In genomic region chr13:97226788-97227627, GRCh38 we compare ENCODE assay signal across 8 cellular contexts. TPM values are rescaled to one million over a fixed set of nuclear protein-coding genes. Genes with fewer than 3 reads are reported as not detected.
DNase-seq lines count a peak whose midpoint lies in the region; ATAC-seq lines count a peak whose summit lies in the region.

No MANE protein-coding gene starts in this region.

- no peak overlapping the region for H3K14ac ChIP-seq in trophoblast cell (ENCODE audit: low read length)

- no peaks in the 10 kb centered on the region for H3K9me3 ChIP-seq in trophoblast cell (ENCODE audit: insufficient read depth, low read depth, low read length)

- H4K8ac ChIP-seq in trophoblast cell (ENCODE audit: low read depth, low read length), result no peak overlapping the region

- no CpG with 5 or more reads among the region's 6 CpGs for WGBS in trophoblast cell (ENCODE audit: extremely low coverage, insufficient coverage, insufficient read length)

- no peak overlapping the region for H2AK5ac ChIP-seq in trophoblast cell (ENCODE audit: low read length)

- peak overlapping the region; percentile 29 for H3K4me2 ChIP-seq in trophoblast cell (ENCODE audit: low read length)

- no peak overlapping the region for H2AFZ ChIP-seq in trophoblast cell (ENCODE audit: insufficient read depth, low read length, poor library complexity)

- peak overlapping the region; percentile 86 for H3K4ac ChIP-seq in trophoblast cell (ENCODE audit: low read depth, low read length)

- peaks cover 10 to 15% of the 10 kb centered on the region in 2 experiments for H3K4me1 ChIP-seq in trophoblast cell (ENCODE audit: control insufficient read depth in 1 of 2, insufficient read depth in 2 of 2, low read length in 2 of 2)

- H3K18ac ChIP-seq in trophoblast cell (ENCODE audit: low read length), result no peak overlapping the region

- H3K4me3 ChIP-seq in trophoblast cell (ENCODE audit: low read depth, low read length), result no peak overlapping the region

- peaks cover 21% of the 10 kb centered on the region for H3K79me2 ChIP-seq in trophoblast cell (ENCODE audit: control insufficient read depth, insufficient read depth, low read length, poor library complexity)

- no peaks in the 10 kb centered on the region for H3K27me3 Mint-ChIP-seq in T-helper 2 cell treated with Interferon-gamma antibody and Interleukin-4, amounts not matched to agents 5 μg/mL and 100 μg/mL, for 36 hours (ENCODE audit: low read depth)

- H3K27ac Mint-ChIP-seq in T-helper 2 cell treated with Interferon-gamma antibody and Interleukin-4, amounts not matched to agents 5 μg/mL and 100 μg/mL, for 36 hours, result peak overlapping the region; percentile 91

- in situ Hi-C loops in ACHN (cut with HindIII; ENCODE audit: low pct_ligation_motif_present, low pct_unique_long_range_greater_than_20kb, low sequenced_read_pairs), result no loop called here

- no peak overlapping the region for H4K12ac ChIP-seq in trophoblast cell (ENCODE audit: low read depth, low read length)

- H3K79me1 ChIP-seq in trophoblast cell (ENCODE audit: low read length), result peaks cover 18% of the 10 kb centered on the region

- H3K36me3 Mint-ChIP-seq in T-helper 2 cell treated with Interferon-gamma antibody and Interleukin-4, amounts not matched to agents 5 μg/mL and 100 μg/mL, for 36 hours (ENCODE audit: low read depth), result peaks cover 13% of the 10 kb centered on the region

- H4K91ac ChIP-seq in trophoblast cell (ENCODE audit: low read depth, low read length), result no peak overlapping the region

- H3K27ac ChIP-seq in trophoblast cell (ENCODE audit: low read depth, low read length), result no peak overlapping the region

- H3K4me3 Mint-ChIP-seq in T-helper 2 cell treated with Interferon-gamma antibody and Interleukin-4, amounts not matched to agents 5 μg/mL and 100 μg/mL, for 36 hours, result peak overlapping the region; percentile 82

- no peak overlapping the region for H3K9ac ChIP-seq in trophoblast cell (ENCODE audit: low read length)

- H3K27me3 ChIP-seq in trophoblast cell (ENCODE audit: insufficient read depth, low read length), result no peaks in the 10 kb centered on the region

- H2BK12ac ChIP-seq in trophoblast cell (ENCODE audit: low read length), result no peak overlapping the region

- DNase-seq in ACHN (peak; percentile 54), trophoblast cell (peak in 1 of 2 donors; percentile 19), RPMI8226 (no peak), DMS79 (lab: John Stamatoyannopoulos, UW) (no peak)
- DNase-seq in T-helper 2 cell treated with Interferon-gamma antibody and Interleukin-4, amounts not matched to agents 5 μg/mL and 100 μg/mL, for 36 hours (ENCODE audit: low spot score), result peak; percentile 60
- peak; percentile 9 for DNase-seq in effector CD8-positive, alpha-beta T cell (lab: John Stamatoyannopoulos, UW)

- peaks cover 9% of the 10 kb centered on the region in 2 experiments for H3K36me3 ChIP-seq in trophoblast cell (ENCODE audit: control insufficient read depth in 1 of 2, insufficient read depth in 2 of 2, low read length in 2 of 2)

- H3K4me1 Mint-ChIP-seq in T-helper 2 cell treated with Interferon-gamma antibody and Interleukin-4, amounts not matched to agents 5 μg/mL and 100 μg/mL, for 36 hours (ENCODE audit: low read depth), result peaks cover 49% of the 10 kb centered on the region

- H2BK120ac ChIP-seq in trophoblast cell (ENCODE audit: insufficient read depth, low read length, poor library complexity), result no peak overlapping the region

- H3K9me3 Mint-ChIP-seq in T-helper 2 cell treated with Interferon-gamma antibody and Interleukin-4, amounts not matched to agents 5 μg/mL and 100 μg/mL, for 36 hours, result no peaks in the 10 kb centered on the region

- ATAC-seq in GM18907 (IDR thresholded peaks at IDR 0.05; ENCODE audit: unreplicated experiment) (peak; percentile 63), HG03095 (IDR thresholded peaks at IDR 0.05; ENCODE audit: unreplicated experiment) (peak; percentile 45)

- H2BK5ac ChIP-seq in trophoblast cell (ENCODE audit: low read depth, low read length, poor library complexity), result no peak overlapping the region

- no peak overlapping the region for H3K23ac ChIP-seq in trophoblast cell (ENCODE audit: low read length)

RNA-seq across cellular contexts. Expression of gene MBNL2, which starts 4.9 kb away (rescaled TPM):
- polyA plus RNA-seq in trophoblast cell (2013), result 173 and 175 TPM in 2 replicates

Comparison
In these comparisons a context has a peak if more than half of its experiments do, and no peak if none do; other contexts are left out.
1. DNase-seq: peak in ACHN (single experiment), T-helper 2 cell treated with Interferon-gamma antibody and Interleukin-4, amounts not matched to agents 5 μg/mL and 100 μg/mL, for 36 hours (single experiment) and effector CD8-positive, alpha-beta T cell (single experiment); none in RPMI8226 (single experiment) and DMS79 (single experiment).